In the genomic region with DNA sequence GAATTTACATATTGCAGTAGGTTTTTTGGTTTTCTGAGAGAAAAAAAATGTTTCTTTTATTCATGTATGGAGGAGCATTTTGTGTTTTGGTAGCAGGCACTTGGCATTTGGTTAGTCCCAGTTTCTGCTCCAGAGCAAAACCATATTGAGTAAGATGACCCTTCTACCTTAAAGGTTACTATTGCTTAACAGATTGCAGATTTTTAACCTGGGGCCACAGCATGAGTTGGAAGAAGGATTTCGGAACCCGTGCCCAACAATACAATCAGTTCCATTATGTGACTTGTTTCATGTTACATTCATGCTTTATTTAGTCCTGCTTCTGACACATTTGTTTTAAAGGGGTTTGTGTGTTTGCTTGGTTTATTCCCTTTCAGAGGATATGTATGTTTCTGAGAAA, we compare ENCODE assay signal across 7 cellular contexts.
"Had no signal": no experiment of that assay in that cellular context is flagged by ENCODE, and none has a peak within 500 bp of the region (broad histone marks: within the 10 kb centered on the region; RNA-seq: fewer than 3 reads in every experiment).

No MANE protein-coding gene starts in this region.

- H3K4me1 ChIP-seq: HAP-1 had no signal

- ATAC-seq: HCT116 had no signal

- H3K4me3 ChIP-seq: GM23248, HAP-1 had no signal

- DNase-seq: GM23248, GOT3, H7, HFFc6, KBM-7 had no signal

- H3K9ac ChIP-seq: GM23248 had no signal

- H3K36me3 ChIP-seq: HAP-1 had no signal

- H3K9me3 ChIP-seq: HAP-1 had no signal

- H3K27ac ChIP-seq: GM23248 had no signal
